ENCODE assay signal across 15 cellular contexts in genomic region chr9:99445920-99446319, GRCh38.
DNase-seq lines count a peak whose midpoint lies in the region; ATAC-seq and TF ChIP-seq lines count a peak whose summit lies in the region.
"Had no signal": no experiment of that assay in that cellular context is flagged by ENCODE, and none has a peak within 500 bp of the region (broad histone marks: within the 10 kb centered on the region; RNA-seq: fewer than 3 reads in every experiment).

No MANE protein-coding gene starts in this region.

- H3K4me1 ChIP-seq in skeletal muscle tissue (ENCODE audit: control insufficient read depth in 3 of 3, insufficient read depth in 3 of 3, low read length in 3 of 3): peaks cover 12 to 21% (median 17%) of the 10 kb centered on the region in 3 donors
- H3K4me1 ChIP-seq in Karpas-422 (ENCODE audit: low read length): no peaks in the 10 kb centered on the region
- H3K4me1 ChIP-seq: BLaER1 had no signal

- H3K27ac ChIP-seq in skeletal muscle tissue (ENCODE audit: low read depth, low read length): peak overlapping the region; percentile 92
- H3K27ac ChIP-seq in Karpas-422 (ENCODE audit: low read length): no peak overlapping the region
- H3K27ac ChIP-seq: BLaER1 had no signal

- ATAC-seq in SK-N-SH treated with all-trans-retinoic acid at 6 μM for 48 hours (peak; percentile 59; the same call in 2 of the 3 replicates), left cardiac atrium (peak; percentile 35 to 64), HG03432 (IDR thresholded peaks at IDR 0.05; ENCODE audit: unreplicated experiment) (no peak)
- ATAC-seq: naive thymus-derived CD8-positive, alpha-beta T cell had no signal

- H2AFZ ChIP-seq in Karpas-422 (ENCODE audit: low read length): no peak overlapping the region

- H3K36me3 ChIP-seq in skeletal muscle tissue (ENCODE audit: control insufficient read depth in 3 of 3, insufficient read depth in 3 of 3, low read length in 3 of 3): no peaks in the 10 kb centered on the region
- no peaks in the 10 kb centered on the region for H3K36me3 ChIP-seq in Karpas-422 (ENCODE audit: insufficient read depth, low read length)
- H3K36me3 ChIP-seq: BLaER1 had no signal

- H3K79me2 ChIP-seq in Karpas-422 (ENCODE audit: low read length): no peaks in the 10 kb centered on the region

- no peaks in the 10 kb centered on the region for H3K9me3 ChIP-seq in skeletal muscle tissue (ENCODE audit: control insufficient read depth in 3 of 3, low read length in 3 of 3)
- no peaks in the 10 kb centered on the region for H3K9me3 ChIP-seq in Karpas-422 (ENCODE audit: low read length)
- H3K9me3 ChIP-seq: BLaER1 had no signal

- H4K20me1 ChIP-seq in Karpas-422 (ENCODE audit: insufficient read depth, low read depth, low read length): no peaks in the 10 kb centered on the region
- H4K20me1 ChIP-seq: BLaER1 had no signal

- DNase-seq in ELR (ENCODE audit: low read depth) (peak; percentile 47), left cardiac atrium (no peak), Karpas-422 (no peak), Kasumi-1 (lab: John Stamatoyannopoulos, UW) (no peak)
- DNase-seq in stimulated activated CD4-positive, alpha-beta T cell treated with anti-CD3 and anti-CD28 coated beads, Interleukin-4, amount 100 ng/mL, for 1 hour: no peak
- DNase-seq: activated T-cell treated with anti-CD3 and anti-CD28 coated beads, Interleukin-2, amount 50 U/mL, for 48 hours; cerebellar nuclear complex; DMS153; endodermal cell; foreskin melanocyte; naive thymus-derived CD8-positive, alpha-beta T cell had no signal

- H3K27me3 ChIP-seq in skeletal muscle tissue (ENCODE audit: control insufficient read depth in 3 of 3, insufficient read depth in 3 of 3, low read length in 3 of 3) (no peaks in the 10 kb centered on the region), Karpas-422 (ENCODE audit: low read length) (no peaks in the 10 kb centered on the region)
- H3K27me3 ChIP-seq: BLaER1 had no signal

- no peak overlapping the region for H3K4me2 ChIP-seq in Karpas-422 (ENCODE audit: low read depth, low read length, poor library complexity, severe bottlenecking)
- H3K4me2 ChIP-seq: BLaER1 had no signal

- H3K9me2 ChIP-seq in Karpas-422 (replicated peaks; ENCODE audit: insufficient read depth, low read length): no peaks in the 10 kb centered on the region

- H3K4me3 ChIP-seq in skeletal muscle tissue (ENCODE audit: low read length in 3 of 3): no peak overlapping the region
- H3K4me3 ChIP-seq in Karpas-422 (ENCODE audit: low read length): no peak overlapping the region
- H3K4me3 ChIP-seq: BLaER1 had no signal

- H3K9ac ChIP-seq in skeletal muscle tissue (ENCODE audit: low read depth in 1 of 3, low read length in 3 of 3) (peak overlapping the region in 1 of 3 donors; percentile 42), Karpas-422 (ENCODE audit: low read length) (no peak overlapping the region)
- H3K9ac ChIP-seq: BLaER1 had no signal

- intact Hi-C loops in left cardiac atrium (cut with DNase I): loop anchor here in 1 of 2 donors (5.0 kb wide), 1 partner anchor 54 kb away; no protein-coding TSS in a partner anchor

TF ChIP-seq in SK-N-SH treated with all-trans-retinoic acid at 6 μM for 48 hours, 23 proteins besides CTCF, POLR2A, EP300 and RAD21:
- no peak for TF ChIP-seq OSR1 (CRISPR knock-in tag; IDR thresholded peaks at IDR 0.05)
- peak; percentile 51; the same call in 1 of the 2 replicates for TF ChIP-seq TOX (CRISPR knock-in tag; IDR thresholded peaks at IDR 0.05; ENCODE audit: borderline replicate concordance)
- no peak for TF ChIP-seq PPARA (CRISPR knock-in tag; IDR thresholded peaks at IDR 0.05; ENCODE audit: borderline replicate concordance)
- no peak; the same call in 1 of the 2 replicates for TF ChIP-seq ZC3H10 (CRISPR knock-in tag; IDR thresholded peaks at IDR 0.05)
- no peak for TF ChIP-seq SNAI2 (CRISPR knock-in tag; IDR thresholded peaks at IDR 0.05)
- TF ChIP-seq RARB (CRISPR knock-in tag; IDR thresholded peaks at IDR 0.05): no peak
- peak; percentile 27; the same call in 1 of the 2 replicates for TF ChIP-seq ISL1 (CRISPR knock-in tag; IDR thresholded peaks at IDR 0.05)
- TF ChIP-seq PATZ1 (CRISPR knock-in tag; IDR thresholded peaks at IDR 0.05; ENCODE audit: borderline replicate concordance): no peak
- TF ChIP-seq BACH2 (CRISPR knock-in tag; IDR thresholded peaks at IDR 0.05; ENCODE audit: borderline replicate concordance): no peak
- TF ChIP-seq TSHZ2 (CRISPR knock-in tag; IDR thresholded peaks at IDR 0.05): no peak
- TF ChIP-seq CSDC2 (CRISPR knock-in tag; IDR thresholded peaks at IDR 0.05): no peak
- no peak for TF ChIP-seq ZNF8 (CRISPR knock-in tag; IDR thresholded peaks at IDR 0.05)
